8 cellular contexts compared by ENCODE assay signal in genomic region chr17:36947922-36948716, GRCh38. TPM values are rescaled to one million over a fixed set of nuclear protein-coding genes. Genes with fewer than 3 reads are reported as not detected.
A peak's percentile ranks its signal among the peaks of the same experiment; 100 is the strongest.
DNase-seq lines count a peak whose midpoint lies in the region; ATAC-seq, FAIRE-seq and TF ChIP-seq lines count a peak whose summit lies in the region.

No MANE protein-coding gene starts in this region.

- H3K4me1 ChIP-seq in GM12878 (ENCODE audit: control insufficient read depth, insufficient read depth, low read length) (peaks cover 14% of the 10 kb centered on the region), left lung (peaks cover 8 to 33% of the 10 kb centered on the region in 2 donors), transverse colon (peaks cover 10 to 27% (median 18%) of the 10 kb centered on the region in 4 donors)

- RAD21 ChIA-PET in GM12878 (lab: Charles Lee; ENCODE audit: unreplicated experiment) = no interaction called here

- intact Hi-C loops in GM12878 (cut with micrococcal nuclease; ENCODE audit: unreplicated experiment) = loop anchor here (10.0 kb wide), 1 partner anchor 407 kb away; no protein-coding TSS in a partner anchor
- intact Hi-C loops in left lung (cut with DNase I) = no loop called here
- intact Hi-C loops in transverse colon (cut with DNase I; ENCODE audit: low total_unique reads) = no loop called here

- peak overlapping the region; percentile 92 for H3K4me3 ChIP-seq in LNCaP clone FGC (ENCODE audit: low read depth, low read length)
- H3K4me3 ChIP-seq in GM12878 = peak overlapping the region; percentile 72
- H3K4me3 ChIP-seq in left lung = peak overlapping the region; percentile 67 to 84
- H3K4me3 ChIP-seq in transverse colon = peak overlapping the region; percentile 33 to 89 (median 74)

- H3K36me3 ChIP-seq in GM12878 (ENCODE audit: control insufficient read depth in 2 of 2, insufficient read depth in 2 of 2, low read length in 1 of 2) (peaks cover under 1 to 12% of the 10 kb centered on the region in 2 experiments), left lung (peaks cover 0 to 26% of the 10 kb centered on the region in 2 donors), transverse colon (peaks cover 0 to 14% (median 4%) of the 10 kb centered on the region in 4 donors)

- H2AFZ ChIP-seq in GM12878 (ENCODE audit: control insufficient read depth, low read depth, low read length) = peak overlapping the region; percentile 79

- TSS peak; percentile 90 for BruUV-seq in GM12878 (replicated peaks; lab: Mats Ljungman, UMichigan)

- CTCF ChIA-PET in GM12878 (lab: Yijun Ruan, JAX) = interaction anchor here (1.5 kb wide), 1 partner anchor 99 kb away, joined by 7 read pairs; no protein-coding TSS in a partner anchor

- ATAC-seq in GM12878 (no peak; the same call in 2 of the 3 replicates), left lung (peak; percentile 68), HG02610 (IDR thresholded peaks at IDR 0.05; ENCODE audit: unreplicated experiment) (no peak)

- in situ Hi-C loops in GM12878 (cut with MboI) = no loop called here
- in situ Hi-C loops in transverse colon (cut with MboI; ENCODE audit: low pct_ligation_motif_present in 1 of 4, low pct_unique_long_range_greater_than_20kb in 1 of 4, low sequenced_read_pairs in 3 of 4) = no loop called here

- DNase-seq in DMS53 (lab: John Stamatoyannopoulos, UW) (peak; percentile 41), DMS53 treated with DMSO at 0.1 percent for 48 hours (lab: John Stamatoyannopoulos, UW; ENCODE audit: unreplicated experiment) (no peak), LNCaP clone FGC (ENCODE audit: low read depth) (no peak), GM12878 (ENCODE audit: low read depth, low spot score) (no peak), left lung (no peak), transverse colon (no peak), mesenteric fat pad (ENCODE audit: low spot score) (no peak)

- TF ChIP-seq POLR2A in GM12878 (IDR thresholded peaks at IDR 0.05; ENCODE audit: low read depth, low read length) (no peak), transverse colon (IDR thresholded peaks at IDR 0.05) (no peak)

- H3K4me2 ChIP-seq in GM12878 (ENCODE audit: control insufficient read depth, insufficient read depth) = peak overlapping the region; percentile 98

- TF ChIP-seq CTCF in LNCaP clone FGC (IDR thresholded peaks at IDR 0.05; ENCODE audit: control insufficient read depth, extremely low read depth, insufficient read depth) (no peak), GM12878 (IDR thresholded peaks at IDR 0.05 in 2 of 3, conservative IDR thresholded peaks at IDR 0.05 in 1 of 3; ENCODE audit: control insufficient read depth in 2 of 3, extremely low read depth in 1 of 3, insufficient read depth in 1 of 3, low read depth in 3 of 3, low read length in 3 of 3) (no peak), left lung (IDR thresholded peaks at IDR 0.05) (no peak), transverse colon (IDR thresholded peaks at IDR 0.05) (no peak)

- SMC1A ChIA-PET in GM12878 (lab: Charles Lee; ENCODE audit: uncharacterized antibody, unreplicated experiment) = interaction anchor here (0.6 to 1.4 kb wide), 3 partner anchors 16 to 345 kb away, joined by 3 read pairs; no protein-coding TSS in a partner anchor

- 10% methylated on average over 26 of the region's 26 CpGs for WGBS in GM12878 (ENCODE audit: insufficient coverage, insufficient replicate concordance, low lambda C conversion rate, missing lambda C conversion rate)
- 5 to 21% methylated on average over 4 to 20 of the region's 26 CpGs for WGBS in transverse colon (ENCODE audit: low coverage in 1 of 2), 2 donors

- no peak for FAIRE-seq in GM12878 (lab: Jason Lieb, UNC)

- TF ChIP-seq EP300 in GM12878 (IDR thresholded peaks at IDR 0.05; ENCODE audit: borderline replicate concordance in 1 of 2, control insufficient read depth in 1 of 2, low read depth in 2 of 2, low read length in 2 of 2) (no peak), transverse colon (IDR thresholded peaks at IDR 0.05; ENCODE audit: low read depth) (no peak)

- peak overlapping the region; percentile 65 for H3K9ac ChIP-seq in GM12878 (ENCODE audit: control insufficient read depth, insufficient read depth, low read length)

- H3K27ac ChIP-seq in GM12878 (ENCODE audit: control insufficient read depth, insufficient read depth) = peak overlapping the region; percentile 13; the same call in 1 of the 2 replicates
- peak overlapping the region; percentile 82 for H3K27ac ChIP-seq in left lung
- peak overlapping the region; percentile 87 to 93 (median 91) for H3K27ac ChIP-seq in transverse colon

- H4K20me1 ChIP-seq in GM12878 (ENCODE audit: control insufficient read depth, insufficient read depth) = no peaks in the 10 kb centered on the region

- POLR2A ChIA-PET in GM12878 (lab: Charles Lee) = interaction anchor here (1.6 kb wide), 1 partner anchor 347 kb away, joined by 5 read pairs; the partner anchor contains the start of gene MRM1

- no peak for TF ChIP-seq RAD21 in GM12878 (IDR thresholded peaks at IDR 0.05; ENCODE audit: insufficient read depth, low read depth, low read length)

- H3K27me3 ChIP-seq in GM12878 (replicated peaks in 1 of 2; ENCODE audit: control insufficient read depth in 2 of 2, insufficient read depth in 2 of 2, low read length in 1 of 2) (peaks cover 8 to 20% of the 10 kb centered on the region in 2 experiments), left lung (peaks cover 48 to 49% of the 10 kb centered on the region in 2 donors), transverse colon (peaks cover 48% of the 10 kb centered on the region)

- H3K9me3 ChIP-seq in GM12878 (replicated peaks; ENCODE audit: control insufficient read depth, insufficient read depth, low read length) (no peaks in the 10 kb centered on the region), left lung (no peaks in the 10 kb centered on the region), transverse colon (no peaks in the 10 kb centered on the region)

- peaks cover 37% of the 10 kb centered on the region for H3K79me2 ChIP-seq in GM12878 (ENCODE audit: control insufficient read depth, insufficient read depth, low read length)

TF ChIP-seq in GM12878, 131 proteins besides CTCF, POLR2A, EP300 and RAD21:
- TF ChIP-seq EED (IDR thresholded peaks at IDR 0.05; ENCODE audit: low read depth) = 0 out of 2 replicates have a peak, but pooled peaks have one; percentile 30
- 0 out of 2 replicates have a peak, but pooled peaks have one; percentile 10 for TF ChIP-seq RELB (IDR thresholded peaks at IDR 0.05; ENCODE audit: low read depth)
- 0 out of 2 replicates have a peak, but pooled peaks have one; percentile 47 for TF ChIP-seq NBN (IDR thresholded peaks at IDR 0.05)
- TF ChIP-seq CEBPB (IDR thresholded peaks at IDR 0.05; ENCODE audit: borderline replicate concordance in 1 of 2, low read depth in 2 of 2, low read length in 2 of 2) = 0 out of 4 replicates have a peak, but pooled peaks of 1 of the 2 experiments have one; percentile 20
- TF ChIP-seq JUND (IDR thresholded peaks at IDR 0.05; ENCODE audit: low read depth, low read length) = no peak

RNA-seq across cellular contexts. Expression of gene AATF, which starts 0.6 kb away (rescaled TPM):
- total RNA-seq in GM12878 (2013; cell fraction: nucleolus; rRNA removed) = 51.6 and 56.9 TPM in 2 replicates
- total RNA-seq in GM12878 (2014; rRNA removed) = 63.4 and 74.9 TPM in 2 replicates
- 76.4 and 80.8 TPM in 2 replicates for total RNA-seq in GM12878 (2014; rRNA removed; fragmentation: Illumina TruSeq; extraction: Trizol)
- 85.6 and 90.2 TPM in 2 replicates for total RNA-seq in GM12878 (2021)
- polyA plus RNA-seq in GM12878 (2011; ENCODE audit: low read depth) = 45.1 TPM
- 33.6 and 38.2 TPM in 2 replicates for polyA plus RNA-seq in GM12878 (2011; rRNA removed)
- polyA plus RNA-seq in GM12878 (2011; cell fraction: cytosol; rRNA removed) = 33.5 and 35.9 TPM in 2 replicates
- 17.6 and 30.8 TPM in 2 replicates for polyA plus RNA-seq in GM12878 (2011; cell fraction: nucleus; rRNA removed)
- 65.2 and 88.3 TPM in 2 replicates for polyA plus RNA-seq in GM12878 (2012)
- polyA plus RNA-seq in GM12878 (2014; fragmentation: Illumina TruSeq; extraction: Trizol) = 87.0 and 94.8 TPM in 2 replicates
- 10 to 100 TPM; 36.8 to 48.0 TPM for polyA plus RNA-seq in GM12878 (2014; fragmentation: Nextera tagmentation; extraction: Ambion mirVana)
- polyA plus RNA-seq in GM12878 (2014; rRNA removed) = 64.2 and 91.7 TPM in 2 replicates
- 100 to 1,000 TPM; 105 to 110 TPM for polyA plus RNA-seq in GM12878 (2016; fragmentation: Nextera tagmentation; extraction: Ambion mirVana)
- 25.5 and 40.6 TPM in 2 replicates for polyA minus RNA-seq in GM12878 (2011; rRNA and poly(A)+ RNA removed)
- 21.2 and 25.7 TPM in 2 replicates for polyA minus RNA-seq in GM12878 (2011; cell fraction: cytosol; rRNA and poly(A)+ RNA removed)
- 11.4 and 22.5 TPM in 2 replicates for polyA minus RNA-seq in GM12878 (2011; cell fraction: nucleus; rRNA and poly(A)+ RNA removed)
- total RNA-seq in left lung = 10 to 100 TPM; 31.6 to 41.3 TPM
- total RNA-seq in transverse colon = 10 to 100 TPM; 16.5 to 54.2 (median 26.9) TPM
- total RNA-seq in mesenteric fat pad = 42.3 TPM

RNA-seq across cellular contexts. Expression of gene LHX1, which starts 10.8 kb away (rescaled TPM):
- not detected in 2 replicates for total RNA-seq in GM12878 (2013; cell fraction: nucleolus; rRNA removed)
- not detected in 2 replicates for total RNA-seq in GM12878 (2014; rRNA removed)
- total RNA-seq in GM12878 (2014; rRNA removed; fragmentation: Illumina TruSeq; extraction: Trizol) = not detected in 2 replicates
- not detected in 2 replicates for total RNA-seq in GM12878 (2021)
- not detected for polyA plus RNA-seq in GM12878 (2011; ENCODE audit: low read depth)
- polyA plus RNA-seq in GM12878 (2011; rRNA removed) = not detected in 2 replicates
- polyA plus RNA-seq in GM12878 (2011; cell fraction: cytosol; rRNA removed) = not detected in 2 replicates
- polyA plus RNA-seq in GM12878 (2011; cell fraction: nucleus; rRNA removed) = not detected in 2 replicates
- 0.07 and 0.21 TPM in 2 replicates for polyA plus RNA-seq in GM12878 (2012)
- not detected in 2 replicates for polyA plus RNA-seq in GM12878 (2014; fragmentation: Illumina TruSeq; extraction: Trizol)
- polyA plus RNA-seq in GM12878 (2014; fragmentation: Nextera tagmentation; extraction: Ambion mirVana) = not detected
- not detected in 2 replicates for polyA plus RNA-seq in GM12878 (2014; rRNA removed)
- not detected for polyA plus RNA-seq in GM12878 (2016; fragmentation: Nextera tagmentation; extraction: Ambion mirVana)
- polyA minus RNA-seq in GM12878 (2011; rRNA and poly(A)+ RNA removed) = not detected in 2 replicates
- polyA minus RNA-seq in GM12878 (2011; cell fraction: cytosol; rRNA and poly(A)+ RNA removed) = not detected in 2 replicates
- polyA minus RNA-seq in GM12878 (2011; cell fraction: nucleus; rRNA and poly(A)+ RNA removed) = not detected in 2 replicates
- not detected for total RNA-seq in left lung
- not detected for total RNA-seq in transverse colon
- not detected for total RNA-seq in mesenteric fat pad

Comparison
In these comparisons a context has a peak if more than half of its experiments do, and no peak if none do; other contexts are left out.
1. H3K27ac ChIP-seq: peak in every context shown above with its lines; median percentile 91 in transverse colon; 82 in left lung; 13 in GM12878.